In genomic region chr6:41425511-41425910, GRCh38 we compare ENCODE assay signal across 34 cellular contexts.
"Had no signal": no experiment of that assay in that cellular context is flagged by ENCODE, and none has a peak within 500 bp of the region (broad histone marks: within the 10 kb centered on the region; RNA-seq: fewer than 3 reads in every experiment).

No MANE protein-coding gene starts in this region.

- H3K27me3 ChIP-seq: esophagus muscularis mucosa, gastrocnemius medialis had no signal

- H3K9me3 ChIP-seq: esophagus muscularis mucosa, gastrocnemius medialis had no signal

- H3K36me3 ChIP-seq: brain microvascular endothelial cell, esophagus muscularis mucosa, gastrocnemius medialis, WERI-Rb-1 had no signal

- H3K27ac ChIP-seq: brain microvascular endothelial cell, foreskin keratinocyte, gastrocnemius medialis, WERI-Rb-1 had no signal

- DNase-seq: activated B cell treated with CpG ODN at 0.5 μM for 24 hours; activated CD4-positive, alpha-beta T cell treated with anti-CD3 and anti-CD28 coated beads for 48 hours; activated CD4-positive, alpha-beta T cell treated with anti-CD3 and anti-CD28 coated beads, Interleukin-2, amount 50 U/mL, for 1 hour; activated CD4-positive, alpha-beta T cell treated with anti-CD3 and anti-CD28 coated beads, Interleukin-2, amount 50 U/mL, for 48 hours; activated CD8-positive, alpha-beta memory T cell treated with anti-CD3 and anti-CD28 coated beads for 24 hours; activated CD8-positive, alpha-beta T cell treated with anti-CD3 and anti-CD28 coated beads for 36 hours; activated effector memory CD4-positive, alpha-beta T cell treated with Interleukin-2 at 50 U/mL for 16 hours; activated gamma-delta T cell treated with Interleukin-2 at 50 U/mL for 16 hours; activated naive CD4-positive, alpha-beta T cell treated with anti-CD3 and anti-CD28 coated beads, Interleukin-2, amount 50 U/mL, for 16 hours; activated naive CD4-positive, alpha-beta T cell treated with Interleukin-2 at 50 U/mL for 16 hours; activated T-cell treated with anti-CD3 and anti-CD28 coated beads, Interleukin-2, amount 50 U/mL, for 4 hours; amniotic stem cell; brain microvascular endothelial cell; cortex of kidney; dermis blood vessel endothelial cell; effector CD4-positive, alpha-beta T cell; effector memory CD8-positive, alpha-beta T cell; erythroblast; foreskin keratinocyte; gastrocnemius medialis; glutamatergic neuron; T-helper 1 cell; T-helper 17 cell; T1000; WERI-Rb-1 had no signal

- H3K4me3 ChIP-seq: esophagus muscularis mucosa, gastrocnemius medialis had no signal

- H3K4me1 ChIP-seq: foreskin keratinocyte had no signal

- H3K9me3 Mint-ChIP-seq: activated B cell treated with CpG ODN at 0.5 μM for 24 hours; activated CD8-positive, alpha-beta T cell treated with anti-CD3 and anti-CD28 coated beads for 36 hours; activated T-cell treated with anti-CD3 and anti-CD28 coated beads, Interleukin-2, amount 50 U/mL, for 4 hours; activated T-helper 17 cell treated with anti-CD3 and anti-CD28 coated beads, Interleukin-2, amount 50 U/mL, for 72 hours; central memory CD8-positive, alpha-beta T cell; effector memory CD8-positive, alpha-beta T cell; T-helper 2 cell treated with Interferon-gamma antibody and Interleukin-4, amounts not matched to agents 5 μg/mL and 100 μg/mL, for 36 hours had no signal

- H3K27ac Mint-ChIP-seq: activated B cell treated with CpG ODN at 0.5 μM for 24 hours; activated CD8-positive, alpha-beta T cell treated with anti-CD3 and anti-CD28 coated beads for 36 hours; activated naive CD8-positive, alpha-beta T cell; activated T-helper 17 cell treated with anti-CD3 and anti-CD28 coated beads, Interleukin-2, amount 50 U/mL, for 72 hours; effector memory CD8-positive, alpha-beta T cell; T-helper 17 cell; T-helper 2 cell treated with Interferon-gamma antibody and Interleukin-4, amounts not matched to agents 5 μg/mL and 100 μg/mL, for 36 hours had no signal

- H3K4me3 Mint-ChIP-seq: activated B cell treated with CpG ODN at 0.5 μM for 24 hours; activated CD8-positive, alpha-beta T cell treated with anti-CD3 and anti-CD28 coated beads for 36 hours; activated naive CD8-positive, alpha-beta T cell; activated T-cell treated with anti-CD3 and anti-CD28 coated beads, Interleukin-2, amount 50 U/mL, for 4 hours; activated T-helper 17 cell treated with anti-CD3 and anti-CD28 coated beads, Interleukin-2, amount 50 U/mL, for 72 hours; central memory CD8-positive, alpha-beta T cell; effector memory CD8-positive, alpha-beta T cell; T-helper 17 cell; T-helper 2 cell treated with Interferon-gamma antibody and Interleukin-4, amounts not matched to agents 5 μg/mL and 100 μg/mL, for 36 hours had no signal

- ATAC-seq: activated CD4-positive, CD25-positive, alpha-beta regulatory T cell treated with anti-CD3 and anti-CD28 coated beads, Interleukin-2, amount 50 U/mL, for 24 hours; activated CD8-positive, alpha-beta T cell treated with anti-CD3 and anti-CD28 coated beads for 36 hours; activated T-cell treated with anti-CD3 and anti-CD28 coated beads, Interleukin-2, amount 50 U/mL, for 4 hours; activated T-helper 17 cell treated with anti-CD3 and anti-CD28 coated beads, Interleukin-2, amount 50 U/mL, for 72 hours; foreskin keratinocyte; gastrocnemius medialis had no signal

- FAIRE-seq: astrocyte, bronchial epithelial cell, colon had no signal
